34 cellular contexts compared by ENCODE assay signal in the genomic region with DNA sequence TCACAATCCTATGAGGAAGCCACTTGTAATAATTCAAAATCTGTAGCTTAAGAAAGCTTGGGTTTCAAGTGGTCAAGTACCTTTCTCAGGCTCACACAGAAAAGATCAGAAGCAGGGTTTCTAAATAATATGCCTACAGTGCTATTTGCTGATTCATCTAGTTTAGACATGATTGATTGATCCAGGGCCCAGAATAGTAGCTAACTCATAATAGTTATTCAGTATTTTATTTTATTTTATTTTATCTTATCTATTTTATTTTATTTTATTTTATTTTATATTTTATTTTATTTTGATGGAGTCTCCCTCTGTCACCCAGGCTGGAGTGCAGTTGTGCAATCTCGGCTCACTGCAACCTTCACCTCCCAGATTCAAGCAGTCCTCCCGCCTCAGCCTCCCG. TPM values are rescaled to one million over a fixed set of nuclear protein-coding genes. Genes with fewer than 3 reads are reported as not detected.
"Had no signal": no experiment of that assay in that cellular context is flagged by ENCODE, and none has a peak within 500 bp of the region (broad histone marks: within the 10 kb centered on the region; RNA-seq: fewer than 3 reads in every experiment).

No MANE protein-coding gene starts in this region.

- H3K27ac Mint-ChIP-seq: natural killer cell; nephron; neural progenitor cell; progenitor cell of endocrine pancreas; stimulated activated memory B cell treated with anti-CD40 and anti-IgM and Interleukin-4, amounts not matched to agents 10 μg/mL and 1 μg/mL and 100 μg/mL, for 72 hours; stimulated activated naive CD8-positive, alpha-beta T cell treated with anti-CD3 and anti-CD28 coated beads, Interleukin-15, amount 100 ng/mL, for 72 hours; type B pancreatic cell had no signal

- H3K27me3 ChIP-seq: ovary, testis, vagina had no signal

- ATAC-seq: naive thymus-derived CD4-positive, alpha-beta T cell; natural killer cell; psoas muscle; right cardiac atrium; sciatic nerve; stimulated activated memory B cell treated with anti-CD40 and anti-IgM and Interleukin-4, amounts not matched to agents 10 μg/mL and 1 μg/mL and 100 μg/mL, for 72 hours; stimulated activated naive CD8-positive, alpha-beta T cell treated with anti-CD3 and anti-CD28 coated beads, Interleukin-15, amount 100 ng/mL, for 72 hours; stimulated activated naive CD8-positive, alpha-beta T cell treated with anti-CD3 and anti-CD28 coated beads, Interleukin-15, Interleukin-2, amounts not matched to agents 100 U/mL and 50 U/mL, for 24 hours had no signal

- H3K4me1 Mint-ChIP-seq: naive thymus-derived CD4-positive, alpha-beta T cell; natural killer cell; nephron; stimulated activated memory B cell treated with anti-CD40 and anti-IgM and Interleukin-4, amounts not matched to agents 10 μg/mL and 1 μg/mL and 100 μg/mL, for 72 hours; stimulated activated naive CD8-positive, alpha-beta T cell treated with anti-CD3 and anti-CD28 coated beads, Interleukin-15, amount 100 ng/mL, for 72 hours had no signal

- H3K4me3 Mint-ChIP-seq: naive thymus-derived CD4-positive, alpha-beta T cell; natural killer cell; nephron; neural progenitor cell; stimulated activated memory B cell treated with anti-CD40 and anti-IgM and Interleukin-4, amounts not matched to agents 10 μg/mL and 1 μg/mL and 100 μg/mL, for 72 hours; stimulated activated naive CD8-positive, alpha-beta T cell treated with anti-CD3 and anti-CD28 coated beads, Interleukin-15, amount 100 ng/mL, for 72 hours; type B pancreatic cell had no signal

- H3K36me3 Mint-ChIP-seq: naive thymus-derived CD4-positive, alpha-beta T cell; natural killer cell; neural progenitor cell; stimulated activated memory B cell treated with anti-CD40 and anti-IgM and Interleukin-4, amounts not matched to agents 10 μg/mL and 1 μg/mL and 100 μg/mL, for 72 hours; type B pancreatic cell had no signal

- H3K4me3 ChIP-seq: neural progenitor cell, ovary, psoas muscle, skin epidermis, smooth muscle cell, spleen, suprapubic skin, testis, tibial artery, transverse colon, vagina had no signal

- H3K9me3 ChIP-seq: ovary, psoas muscle, suprapubic skin, testis, tibial artery, transverse colon, vagina had no signal

- DNase-seq: naive thymus-derived CD4-positive, alpha-beta T cell; natural killer cell; occipital lobe; ovary; posterior cingulate gyrus; psoas muscle; right cardiac atrium; spleen; stimulated activated CD4-positive, alpha-beta T cell treated with anti-CD3 and anti-CD28 coated beads, Interleukin-12 subunit alpha, Interleukin-12 subunit beta, amount 100 ng/mL, for 4 hours; stimulated activated CD4-positive, alpha-beta T cell treated with anti-CD3 and anti-CD28 coated beads, Interleukin-1b, Interleukin-23, amount 100 ng/mL, for 48 hours; stimulated activated CD4-positive, alpha-beta T cell treated with anti-CD3 and anti-CD28 coated beads, Interleukin-4, amount 100 ng/mL, for 1 hour; stimulated activated CD4-positive, alpha-beta T cell treated with anti-CD3 and anti-CD28 coated beads, Interleukin-4, amount 100 ng/mL, for 4 hours; stimulated activated CD8-positive, alpha-beta memory T cell treated with anti-CD3 and anti-CD28 coated beads, Interleukin-4, amount 100 ng/mL, for 48 hours; stimulated activated naive CD4-positive, alpha-beta T cell; stimulated activated naive CD8-positive, alpha-beta T cell treated with anti-CD3 and anti-CD28 coated beads, Interleukin-15, amount 100 ng/mL, for 72 hours; stimulated activated naive CD8-positive, alpha-beta T cell treated with anti-CD3 and anti-CD28 coated beads, Interleukin-15, Interleukin-2, amounts not matched to agents 100 U/mL and 50 U/mL, for 24 hours; substantia nigra; testis; tibial artery; transverse colon had no signal

- H3K36me3 ChIP-seq: neural progenitor cell, ovary, spleen, suprapubic skin, tibial artery, transverse colon, vagina had no signal

- H3K4me1 ChIP-seq: neural progenitor cell, parathyroid adenoma, psoas muscle, spleen, suprapubic skin, testis, tibial artery, transverse colon, vagina had no signal

- H3K27ac ChIP-seq: neural progenitor cell, ovary, parathyroid adenoma, psoas muscle, skin epidermis, spleen, suprapubic skin, testis, tibial artery, transverse colon, vagina had no signal

- H3K9me3 Mint-ChIP-seq: natural killer cell; nephron; neural progenitor cell; stimulated activated memory B cell treated with anti-CD40 and anti-IgM and Interleukin-4, amounts not matched to agents 10 μg/mL and 1 μg/mL and 100 μg/mL, for 72 hours; stimulated activated naive CD8-positive, alpha-beta T cell treated with anti-CD3 and anti-CD28 coated beads, Interleukin-15, amount 100 ng/mL, for 72 hours; type B pancreatic cell had no signal

RNA-seq across cellular contexts. Expression of gene PANX3, which starts 15.9 kb away (rescaled TPM):
- total RNA-seq: naive thymus-derived CD4-positive, alpha-beta T cell; natural killer cell; occipital lobe; osteoblast; ovary; progenitor cell of endocrine pancreas; psoas muscle; renal cortical epithelial cell; right cardiac atrium; sciatic nerve; smooth muscle cell; spleen; suprapubic skin; ureter; vagina had no signal

RNA-seq across cellular contexts. Expression of gene OR8A1, which starts 25.5 kb away (rescaled TPM):
- total RNA-seq: naive thymus-derived CD4-positive, alpha-beta T cell; natural killer cell; occipital lobe; osteoblast; ovary; progenitor cell of endocrine pancreas; psoas muscle; renal cortical epithelial cell; right cardiac atrium; sciatic nerve; smooth muscle cell; spleen; suprapubic skin; transverse colon; ureter; vagina had no signal

RNA-seq across cellular contexts. Expression of gene OR8B12, which starts 51.8 kb away (rescaled TPM):
- total RNA-seq: naive thymus-derived CD4-positive, alpha-beta T cell; natural killer cell; occipital lobe; osteoblast; ovary; progenitor cell of endocrine pancreas; psoas muscle; renal cortical epithelial cell; right cardiac atrium; sciatic nerve; smooth muscle cell; spleen; suprapubic skin; testis; transverse colon; ureter; vagina had no signal
